ENCODE assay signal across 19 cellular contexts in the genomic region with DNA sequence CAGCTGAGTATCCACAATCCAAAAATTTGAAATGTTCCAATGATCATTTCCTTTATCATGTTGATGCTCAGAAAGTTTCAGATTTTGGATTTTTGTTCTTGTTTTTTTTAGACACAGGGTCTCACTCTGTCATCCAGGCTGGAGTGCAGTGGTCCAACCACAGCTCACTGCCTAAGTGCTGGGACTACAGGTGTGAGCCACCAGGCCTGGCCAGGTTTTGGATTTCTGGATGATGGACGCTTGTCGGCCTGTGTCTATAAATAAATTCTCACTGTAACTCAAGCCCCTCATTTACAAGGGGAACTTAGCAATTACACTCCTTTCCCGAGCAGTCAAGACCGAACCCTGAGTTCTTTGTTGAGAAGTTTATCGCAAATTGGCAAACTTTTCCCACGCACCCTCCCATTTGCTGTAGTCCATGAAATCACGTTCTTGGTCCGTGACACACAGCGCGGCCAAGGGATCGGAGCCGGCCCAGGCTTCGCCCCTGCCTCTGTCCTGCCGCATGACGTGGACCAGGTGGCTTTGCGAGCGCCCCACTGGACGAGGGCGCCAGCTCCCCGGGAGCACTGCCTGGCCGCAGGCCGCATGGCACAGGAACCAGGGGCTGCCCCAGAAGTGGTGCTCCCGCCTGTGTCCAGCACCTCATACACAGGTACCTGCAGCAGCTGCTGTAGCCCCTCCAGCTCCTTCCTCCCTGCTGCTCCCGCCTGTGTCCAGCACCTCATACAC.
"Had no signal": no experiment of that assay in that cellular context is flagged by ENCODE, and none has a peak within 500 bp of the region (broad histone marks: within the 10 kb centered on the region; RNA-seq: fewer than 3 reads in every experiment).

No MANE protein-coding gene starts in this region.

- H3K4me3 ChIP-seq: colonic mucosa, hepatocyte, right atrium auricular region, sigmoid colon, suprapubic skin, thyroid gland had no signal

- H3K9me3 ChIP-seq: colonic mucosa, right atrium auricular region, sigmoid colon, suprapubic skin, thyroid gland had no signal

- H3K27ac ChIP-seq: colonic mucosa, foreskin keratinocyte, hepatocyte, right atrium auricular region, suprapubic skin, thyroid gland had no signal

- H3K4me3 Mint-ChIP-seq: natural killer cell, type B pancreatic cell had no signal

- H3K36me3 Mint-ChIP-seq: natural killer cell had no signal

- H3K9me3 Mint-ChIP-seq: natural killer cell, type B pancreatic cell had no signal

- H3K4me2 ChIP-seq: hepatocyte had no signal

- FAIRE-seq: endothelial cell of umbilical vein, small intestine, urothelium cell line had no signal

- H3K4me1 Mint-ChIP-seq: natural killer cell had no signal

- H3K27me3 Mint-ChIP-seq: type B pancreatic cell had no signal

- H3K79me2 ChIP-seq: hepatocyte had no signal

- H2AFZ ChIP-seq: hepatocyte had no signal

- DNase-seq: cerebellar nuclear complex; colonic mucosa; dermis blood vessel endothelial cell; erythroblast; foreskin keratinocyte; head of caudate nucleus; kidney glomerular epithelial cell; natural killer cell; sigmoid colon; small intestine; stimulated activated CD4-positive, alpha-beta T cell treated with anti-CD3 and anti-CD28 coated beads, Interleukin-12 subunit alpha, Interleukin-12 subunit beta, amount 100 ng/mL, for 4 hours; stimulated activated naive CD8-positive, alpha-beta T cell treated with anti-CD3 and anti-CD28 coated beads, Interleukin-15, Interleukin-2, amounts not matched to agents 100 U/mL and 50 U/mL, for 24 hours; thyroid gland had no signal

- H3K27me3 ChIP-seq: colonic mucosa, foreskin keratinocyte, hepatocyte, right atrium auricular region, sigmoid colon, suprapubic skin, thyroid gland had no signal

- H3K27ac Mint-ChIP-seq: natural killer cell, type B pancreatic cell had no signal

- H3K4me1 ChIP-seq: colonic mucosa, foreskin keratinocyte, suprapubic skin, thyroid gland had no signal
